In genomic region chr7:150204577-150204976, GRCh38 we compare ENCODE assay signal across 7 cellular contexts.
DNase-seq lines count a peak whose midpoint lies in the region; ATAC-seq, FAIRE-seq and TF ChIP-seq lines count a peak whose summit lies in the region.
"Not testable (repeated sequence)": the region's sequence is repeated elsewhere in the genome, so short reads cannot be mapped to it uniquely, and the experiment has no call there.

No MANE protein-coding gene starts in this region.

- not testable (repeated sequence) for DNase-seq in K562 (ENCODE audit: extremely low read depth in 1 of 4, low spot score in 3 of 4); central memory CD8-positive, alpha-beta T cell (ENCODE audit: low spot score in 2 of 2); natural killer cell treated with Interleukin-12 subunit alpha and Interleukin-12 subunit beta and Interleukin-15 and Interleukin-18, amount 100 ng/mL, for 72 hours (ENCODE audit: low spot score); neuronal stem cell (ENCODE audit: low spot score); stimulated activated effector memory CD8-positive, alpha-beta T cell treated with anti-CD3 and anti-CD28 coated beads, Interleukin-12 subunit alpha, Interleukin-12 subunit beta, amount 100 ng/mL, for 72 hours (ENCODE audit: low spot score in 2 of 2)
- peak; percentile 3 for DNase-seq in osteoblast (ENCODE audit: insufficient read length, low spot score, missing footprints)

- not testable (repeated sequence) for H3K79me2 ChIP-seq in K562 (ENCODE audit: control insufficient read depth, insufficient read depth, low read length); osteoblast (ENCODE audit: insufficient read depth, low read length)

- not testable (repeated sequence) for H3K14ac ChIP-seq in neuronal stem cell (ENCODE audit: low read length)

- not testable (repeated sequence) for TF ChIP-seq CTCF in HEK293 (tag by site-specific recombination; IDR thresholded peaks at IDR 0.05); K562 (IDR thresholded peaks at IDR 0.05 in 2 of 3, conservative IDR thresholded peaks at IDR 0.05 in 1 of 3; ENCODE audit: insufficient read depth in 2 of 3, low read depth in 1 of 3, low read length in 3 of 3); osteoblast (IDR thresholded peaks at IDR 0.05; ENCODE audit: extremely low read depth, low read depth, low read length)

- not testable (repeated sequence) for H2BK120ac ChIP-seq in neuronal stem cell (ENCODE audit: low read depth, low read length)

- 4% methylated on average over 7 of the region's 7 CpGs for WGBS in K562 (ENCODE audit: insufficient coverage, low coverage, missing lambda C conversion rate)
- no CpG with 5 or more reads among the region's 7 CpGs for WGBS in neuronal stem cell (ENCODE audit: extremely low coverage in 2 of 2, insufficient read length in 2 of 2, insufficient replicate concordance in 1 of 2), 2 donors

- H4K20me1 ChIP-seq in K562 (replicated peaks; ENCODE audit: control insufficient read depth, insufficient read depth, low read length); osteoblast (ENCODE audit: insufficient read depth, low read length): not testable (repeated sequence)

- FAIRE-seq in K562 (lab: Jason Lieb, UNC): not testable (repeated sequence)

- H3K27me3 ChIP-seq in K562 (ENCODE audit: control insufficient read depth in 2 of 2, insufficient read depth in 2 of 2, low read length in 2 of 2); neuronal stem cell (ENCODE audit: control insufficient read depth in 3 of 3, insufficient read depth in 3 of 3, low read depth in 1 of 3, low read length in 3 of 3); osteoblast (ENCODE audit: insufficient read depth, low read length): not testable (repeated sequence)

- not testable (repeated sequence) for H3K36me3 Mint-ChIP-seq in central memory CD8-positive, alpha-beta T cell (ENCODE audit: insufficient read depth); natural killer cell treated with Interleukin-12 subunit alpha and Interleukin-12 subunit beta and Interleukin-15 and Interleukin-18, amount 100 ng/mL, for 72 hours; stimulated activated effector memory CD8-positive, alpha-beta T cell treated with anti-CD3 and anti-CD28 coated beads, Interleukin-12 subunit alpha, Interleukin-12 subunit beta, amount 100 ng/mL, for 72 hours

- not testable (repeated sequence) for ATAC-seq in K562; central memory CD8-positive, alpha-beta T cell (replicated peaks; ENCODE audit: extremely low read depth, poor library complexity, severe bottlenecking); natural killer cell treated with Interleukin-12 subunit alpha and Interleukin-12 subunit beta and Interleukin-15 and Interleukin-18, amount 100 ng/mL, for 72 hours; stimulated activated effector memory CD8-positive, alpha-beta T cell treated with anti-CD3 and anti-CD28 coated beads, Interleukin-12 subunit alpha, Interleukin-12 subunit beta, amount 100 ng/mL, for 72 hours

- not testable (repeated sequence) for H3K4me3 Mint-ChIP-seq in central memory CD8-positive, alpha-beta T cell; stimulated activated effector memory CD8-positive, alpha-beta T cell treated with anti-CD3 and anti-CD28 coated beads, Interleukin-12 subunit alpha, Interleukin-12 subunit beta, amount 100 ng/mL, for 72 hours
- H3K4me3 Mint-ChIP-seq in natural killer cell treated with Interleukin-12 subunit alpha and Interleukin-12 subunit beta and Interleukin-15 and Interleukin-18, amount 100 ng/mL, for 72 hours: peak overlapping the region; percentile 62

- not testable (repeated sequence) for TF ChIP-seq RAD21 in K562 (CRISPR knock-in tag; conservative IDR thresholded peaks at IDR 0.05 in 1 of 2, IDR thresholded peaks at IDR 0.05 in 1 of 2)

- not testable (repeated sequence) for H3K18ac ChIP-seq in neuronal stem cell (ENCODE audit: low read length)

- POLR2A ChIA-PET in HEK293 (lab: Yijun Ruan, JAX); K562 (lab: Yijun Ruan, JAX): not testable (repeated sequence)

- not testable (repeated sequence) for H3K36me3 ChIP-seq in HEK293 (ENCODE audit: control insufficient read depth in 2 of 2, insufficient read depth in 1 of 2, low read length in 2 of 2); K562 (ENCODE audit: control insufficient read depth, insufficient read depth, low read length); neuronal stem cell (replicated peaks in 1 of 2; ENCODE audit: control insufficient read depth in 2 of 2, insufficient read depth in 2 of 2, low read length in 2 of 2); osteoblast (ENCODE audit: insufficient read depth, low read length)

- not testable (repeated sequence) for H3K27ac ChIP-seq in HEK293 (ENCODE audit: extremely low read depth, low read depth, low read length); K562 (ENCODE audit: extremely low read depth, low read depth, low read length); neuronal stem cell (replicated peaks; ENCODE audit: low read length); osteoblast (ENCODE audit: low read depth, low read length)

- H3K4me2 ChIP-seq in K562 (ENCODE audit: insufficient read depth, low read length); neuronal stem cell (ENCODE audit: insufficient read depth, low read length, poor library complexity, severe bottlenecking); osteoblast (ENCODE audit: insufficient read depth, low read length): not testable (repeated sequence)

- not testable (repeated sequence) for H3K4ac ChIP-seq in neuronal stem cell (ENCODE audit: low read length)

- not testable (repeated sequence) for H2BK15ac ChIP-seq in neuronal stem cell (ENCODE audit: low read length)

- not testable (repeated sequence) for H3K27me3 Mint-ChIP-seq in central memory CD8-positive, alpha-beta T cell; natural killer cell treated with Interleukin-12 subunit alpha and Interleukin-12 subunit beta and Interleukin-15 and Interleukin-18, amount 100 ng/mL, for 72 hours

- not testable (repeated sequence) for H3K4me1 Mint-ChIP-seq in central memory CD8-positive, alpha-beta T cell; natural killer cell treated with Interleukin-12 subunit alpha and Interleukin-12 subunit beta and Interleukin-15 and Interleukin-18, amount 100 ng/mL, for 72 hours (ENCODE audit: low read depth in 2 of 2); stimulated activated effector memory CD8-positive, alpha-beta T cell treated with anti-CD3 and anti-CD28 coated beads, Interleukin-12 subunit alpha, Interleukin-12 subunit beta, amount 100 ng/mL, for 72 hours

- peak overlapping the region; percentile 39 for H3K27ac Mint-ChIP-seq in central memory CD8-positive, alpha-beta T cell (ENCODE audit: low read depth)
- H3K27ac Mint-ChIP-seq in natural killer cell treated with Interleukin-12 subunit alpha and Interleukin-12 subunit beta and Interleukin-15 and Interleukin-18, amount 100 ng/mL, for 72 hours: peak overlapping the region in 1 of 2 donors; percentile 63
- H3K27ac Mint-ChIP-seq in stimulated activated effector memory CD8-positive, alpha-beta T cell treated with anti-CD3 and anti-CD28 coated beads, Interleukin-12 subunit alpha, Interleukin-12 subunit beta, amount 100 ng/mL, for 72 hours: peak overlapping the region; percentile 41

- H2BK12ac ChIP-seq in neuronal stem cell (ENCODE audit: low read length): not testable (repeated sequence)

- not testable (repeated sequence) for H3K9me1 ChIP-seq in K562 (ENCODE audit: control insufficient read depth, insufficient read depth, low read length)

- not testable (repeated sequence) for BruUV-seq in K562 (replicated peaks; lab: Mats Ljungman, UMichigan)

- H3K4me1 ChIP-seq in HEK293 (ENCODE audit: control insufficient read depth, insufficient read depth, low read length); K562 (replicated peaks in 1 of 2; ENCODE audit: control insufficient read depth in 2 of 2, insufficient read depth in 2 of 2, low read length in 2 of 2); neuronal stem cell (ENCODE audit: control insufficient read depth in 2 of 2, insufficient read depth in 1 of 2, low read depth in 1 of 2, low read length in 2 of 2); osteoblast (ENCODE audit: insufficient read depth, low read length): not testable (repeated sequence)

- intact Hi-C loops in K562 (cut with micrococcal nuclease): not testable (repeated sequence)

- not testable (repeated sequence) for H4K91ac ChIP-seq in neuronal stem cell (ENCODE audit: low read depth, low read length, poor library complexity)

- H3K23ac ChIP-seq in neuronal stem cell (ENCODE audit: low read depth, low read length, poor library complexity): peak overlapping the region; percentile 65

- TF ChIP-seq EP300 in K562 (IDR thresholded peaks at IDR 0.05; ENCODE audit: low read length): not testable (repeated sequence)

- CTCF ChIA-PET in HEK293 (lab: Yijun Ruan, JAX); K562 (lab: Yijun Ruan, JAX; ENCODE audit: low intra/inter-chr PET ratio): not testable (repeated sequence)

- not testable (repeated sequence) for H2AK5ac ChIP-seq in neuronal stem cell (ENCODE audit: low read depth, low read length)

- not testable (repeated sequence) for TF ChIP-seq POLR2A in K562 (conservative IDR thresholded peaks at IDR 0.05)

- not testable (repeated sequence) for H3K4me3 ChIP-seq in HEK293 (ENCODE audit: low read depth, low read length); K562; neuronal stem cell (ENCODE audit: low read length in 2 of 2); osteoblast (ENCODE audit: insufficient read depth, low read length)

- H3K9ac ChIP-seq in K562 (ENCODE audit: insufficient read depth in 1 of 2, low read depth in 2 of 2, low read length in 2 of 2); neuronal stem cell (ENCODE audit: low read depth, low read length, poor library complexity): not testable (repeated sequence)

- not testable (repeated sequence) for H3K9me3 ChIP-seq in HEK293 (ENCODE audit: control insufficient read depth, insufficient read depth, low read depth, low read length); K562 (replicated peaks; ENCODE audit: control insufficient read depth, insufficient read depth, low read depth, low read length); neuronal stem cell (replicated peaks in 1 of 2; ENCODE audit: control insufficient read depth in 2 of 2, insufficient read depth in 1 of 2, low read depth in 1 of 2, low read length in 2 of 2); osteoblast (ENCODE audit: low read depth, low read length)

- not testable (repeated sequence) for H4K8ac ChIP-seq in neuronal stem cell (ENCODE audit: low read depth, low read length)

- in situ Hi-C loops in K562 (cut with MboI): not testable (repeated sequence)

- H3K79me1 ChIP-seq in neuronal stem cell (ENCODE audit: low read depth, low read length): not testable (repeated sequence)

- not testable (repeated sequence) for H2AFZ ChIP-seq in K562 (ENCODE audit: low read depth, low read length); neuronal stem cell (ENCODE audit: low read length); osteoblast (ENCODE audit: low read length)

- not testable (repeated sequence) for H2BK5ac ChIP-seq in neuronal stem cell (ENCODE audit: low read length)

- H3K9me3 Mint-ChIP-seq in central memory CD8-positive, alpha-beta T cell; natural killer cell treated with Interleukin-12 subunit alpha and Interleukin-12 subunit beta and Interleukin-15 and Interleukin-18, amount 100 ng/mL, for 72 hours; stimulated activated effector memory CD8-positive, alpha-beta T cell treated with anti-CD3 and anti-CD28 coated beads, Interleukin-12 subunit alpha, Interleukin-12 subunit beta, amount 100 ng/mL, for 72 hours: not testable (repeated sequence)
